ENCODE assay signal across 8 cellular contexts in genomic region chr19:10418281-10419199, GRCh38. TPM values are rescaled to one million over a fixed set of nuclear protein-coding genes. Genes with fewer than 3 reads are reported as not detected.
DNase-seq lines count a peak whose midpoint lies in the region; ATAC-seq lines count a peak whose summit lies in the region.

No MANE protein-coding gene starts in this region.

- no peaks in the 10 kb centered on the region for H3K9me3 Mint-ChIP-seq in activated T-helper 2 cell treated with anti-CD3 and anti-CD28 coated beads, Interferon-gamma antibody, Interleukin-2, Interleukin-4, amounts not matched to agents 10 μg/mL and 5 μg/mL and 100 μg/mL, durations not matched to agents 14 hours and 24 hours and 36 hours
- peaks cover 0 to 3% (median 0%) of the 10 kb centered on the region in 9 donors for H3K9me3 Mint-ChIP-seq in naive thymus-derived CD8-positive, alpha-beta T cell

- DNase-seq in DMS 273 treated with DMSO at 0.1 percent for 48 hours (lab: John Stamatoyannopoulos, UW) (peak; percentile 71), HuH-7.5 (ENCODE audit: low spot score) (peak; percentile 46), NOMO-1 treated with dmso at 0.1 percent for 144 hours (lab: John Stamatoyannopoulos, UW; ENCODE audit: unreplicated experiment) (no peak)
- no peak for DNase-seq in activated T-helper 2 cell treated with anti-CD3 and anti-CD28 coated beads, Interferon-gamma antibody, Interleukin-2, Interleukin-4, amounts not matched to agents 10 μg/mL and 5 μg/mL and 100 μg/mL, durations not matched to agents 14 hours and 24 hours and 36 hours (ENCODE audit: low spot score)
- DNase-seq in naive thymus-derived CD8-positive, alpha-beta T cell, result no peak

- H3K27ac Mint-ChIP-seq in activated T-helper 2 cell treated with anti-CD3 and anti-CD28 coated beads, Interferon-gamma antibody, Interleukin-2, Interleukin-4, amounts not matched to agents 10 μg/mL and 5 μg/mL and 100 μg/mL, durations not matched to agents 14 hours and 24 hours and 36 hours, result peak overlapping the region; percentile 84
- peak overlapping the region in 9 of 10 donors; percentile 34 to 94 (median 76) for H3K27ac Mint-ChIP-seq in naive thymus-derived CD8-positive, alpha-beta T cell

- peak overlapping the region; percentile 86 for H3K4me3 Mint-ChIP-seq in activated T-helper 2 cell treated with anti-CD3 and anti-CD28 coated beads, Interferon-gamma antibody, Interleukin-2, Interleukin-4, amounts not matched to agents 10 μg/mL and 5 μg/mL and 100 μg/mL, durations not matched to agents 14 hours and 24 hours and 36 hours (ENCODE audit: low read depth)
- peak overlapping the region; percentile 22 to 77 (median 67) for H3K4me3 Mint-ChIP-seq in naive thymus-derived CD8-positive, alpha-beta T cell

- intact Hi-C loops in activated T-helper 2 cell treated with anti-CD3 and anti-CD28 coated beads, Interferon-gamma antibody, Interleukin-2, Interleukin-4, amounts not matched to agents 10 μg/mL and 5 μg/mL and 100 μg/mL, durations not matched to agents 14 hours and 24 hours and 36 hours (cut with micrococcal nuclease), result no loop called here

- H3K4me1 Mint-ChIP-seq in activated T-helper 2 cell treated with anti-CD3 and anti-CD28 coated beads, Interferon-gamma antibody, Interleukin-2, Interleukin-4, amounts not matched to agents 10 μg/mL and 5 μg/mL and 100 μg/mL, durations not matched to agents 14 hours and 24 hours and 36 hours (ENCODE audit: low read depth), result peaks cover 48% of the 10 kb centered on the region
- peaks cover 27 to 59% (median 45%) of the 10 kb centered on the region in 4 donors for H3K4me1 Mint-ChIP-seq in naive thymus-derived CD8-positive, alpha-beta T cell

- no peaks in the 10 kb centered on the region for H3K27me3 Mint-ChIP-seq in activated T-helper 2 cell treated with anti-CD3 and anti-CD28 coated beads, Interferon-gamma antibody, Interleukin-2, Interleukin-4, amounts not matched to agents 10 μg/mL and 5 μg/mL and 100 μg/mL, durations not matched to agents 14 hours and 24 hours and 36 hours (ENCODE audit: low read depth)
- peaks cover 31 to 60% (median 42%) of the 10 kb centered on the region in 5 donors for H3K27me3 Mint-ChIP-seq in naive thymus-derived CD8-positive, alpha-beta T cell

- no peak for ATAC-seq in naive thymus-derived CD8-positive, alpha-beta T cell
- no peak for ATAC-seq in HG02885 (IDR thresholded peaks at IDR 0.05; ENCODE audit: poor library complexity, unreplicated experiment)
- ATAC-seq in GM19351 (IDR thresholded peaks at IDR 0.05; ENCODE audit: unreplicated experiment), result no peak
- no peak for ATAC-seq in HG02610 (IDR thresholded peaks at IDR 0.05; ENCODE audit: unreplicated experiment)

- POLR2A ChIA-PET in naive thymus-derived CD8-positive, alpha-beta T cell (lab: Charles Lee), result interaction anchor here (1.8 to 8.6 kb wide), 2 partner anchors 11 to 14 kb away, joined by 7 to 91 read pairs; partner anchors contain the start of gene CDC37

- peaks cover 46% of the 10 kb centered on the region for H3K36me3 Mint-ChIP-seq in activated T-helper 2 cell treated with anti-CD3 and anti-CD28 coated beads, Interferon-gamma antibody, Interleukin-2, Interleukin-4, amounts not matched to agents 10 μg/mL and 5 μg/mL and 100 μg/mL, durations not matched to agents 14 hours and 24 hours and 36 hours (ENCODE audit: low read depth)
- H3K36me3 Mint-ChIP-seq in naive thymus-derived CD8-positive, alpha-beta T cell, result peaks cover 0 to 5% (median 4%) of the 10 kb centered on the region in 3 donors

RNA-seq across cellular contexts. Expression of gene PDE4A, which starts 1.8 kb away (rescaled TPM):
- total RNA-seq in activated T-helper 2 cell treated with anti-CD3 and anti-CD28 coated beads, Interferon-gamma antibody, Interleukin-2, Interleukin-4, amounts not matched to agents 10 μg/mL and 5 μg/mL and 100 μg/mL, durations not matched to agents 14 hours and 24 hours and 36 hours, result 105 TPM in 2 replicates
- under 1 TPM; 0.88 to 0.99 TPM for total RNA-seq in naive thymus-derived CD8-positive, alpha-beta T cell
- 1 to 10 TPM in 2 of 3 donors, under 1 TPM in 1; 0.33 to 2.5 (median 1.9) TPM for polyA plus RNA-seq in naive thymus-derived CD8-positive, alpha-beta T cell

RNA-seq across cellular contexts. Expression of gene CDC37, which starts 15.2 kb away (rescaled TPM):
- 285 and 300 TPM in 2 replicates for total RNA-seq in activated T-helper 2 cell treated with anti-CD3 and anti-CD28 coated beads, Interferon-gamma antibody, Interleukin-2, Interleukin-4, amounts not matched to agents 10 μg/mL and 5 μg/mL and 100 μg/mL, durations not matched to agents 14 hours and 24 hours and 36 hours
- total RNA-seq in naive thymus-derived CD8-positive, alpha-beta T cell, result 100 to 1,000 TPM; 155 to 158 TPM
- polyA plus RNA-seq in naive thymus-derived CD8-positive, alpha-beta T cell, result 10 to 100 TPM; 63.2 to 81.1 (median 65.6) TPM

RNA-seq across cellular contexts. Expression of gene TYK2, which starts 38.2 kb away (rescaled TPM):
- 250 TPM in 2 replicates for total RNA-seq in activated T-helper 2 cell treated with anti-CD3 and anti-CD28 coated beads, Interferon-gamma antibody, Interleukin-2, Interleukin-4, amounts not matched to agents 10 μg/mL and 5 μg/mL and 100 μg/mL, durations not matched to agents 14 hours and 24 hours and 36 hours
- total RNA-seq in naive thymus-derived CD8-positive, alpha-beta T cell, result 100 to 1,000 TPM; 313 to 319 TPM
- polyA plus RNA-seq in naive thymus-derived CD8-positive, alpha-beta T cell, result 10 to 100 TPM; 33.4 to 50.3 (median 43.9) TPM

Comparison
In these comparisons a context has a peak if more than half of its experiments do, and no peak if none do; other contexts are left out.
1. DNase-seq: peak in DMS 273 treated with DMSO at 0.1 percent for 48 hours (single experiment) and HuH-7.5 (single experiment); none in activated T-helper 2 cell treated with anti-CD3 and anti-CD28 coated beads, Interferon-gamma antibody, Interleukin-2, Interleukin-4, amounts not matched to agents 10 μg/mL and 5 μg/mL and 100 μg/mL, durations not matched to agents 14 hours and 24 hours and 36 hours (single experiment), naive thymus-derived CD8-positive, alpha-beta T cell (0 of 10) and NOMO-1 treated with dmso at 0.1 percent for 144 hours (single experiment).
2. RNA of gene PDE4A, which starts 1.8 kb away (total RNA-seq): 105 TPM in activated T-helper 2 cell treated with anti-CD3 and anti-CD28 coated beads, Interferon-gamma antibody, Interleukin-2, Interleukin-4, amounts not matched to agents 10 μg/mL and 5 μg/mL and 100 μg/mL, durations not matched to agents 14 hours and 24 hours and 36 hours; 0.88 to 0.99 TPM in naive thymus-derived CD8-positive, alpha-beta T cell; every median in the first group is over 10 times any median in the second.